In genomic region chr15:76311071-76311956, GRCh38 we compare ENCODE assay signal across 1 cellular context.
TF ChIP-seq lines count a peak whose summit lies in the region.

ETFA (minus strand) TSS chr15:76311469; CDS start chr15:76311388, 81 bp downstream.

TF ChIP-seq in K562, 482 proteins besides CTCF, POLR2A, EP300 and RAD21 (continued from another document and continues in another):
- TF ChIP-seq TOE1 (IDR thresholded peaks at IDR 0.05; ENCODE audit: borderline replicate concordance) (peak; percentile 69; the same call in 1 of the 2 replicates), TOE1 (CRISPR knock-in tag; IDR thresholded peaks at IDR 0.05; ENCODE audit: borderline replicate concordance, low read depth) (no peak), PCBP1 (IDR thresholded peaks at IDR 0.05; ENCODE audit: low read depth, low read length, poor library complexity, severe bottlenecking) (no peak), ESRRA (IDR thresholded peaks at IDR 0.05; ENCODE audit: borderline replicate concordance, low read depth) (peak; percentile 60; the same call in 1 of the 2 replicates), TCF7 (IDR thresholded peaks at IDR 0.05; ENCODE audit: borderline replicate concordance) (no peak), ZSCAN32 (CRISPR knock-in tag; IDR thresholded peaks at IDR 0.05) (no peak), HSF4 (CRISPR knock-in tag; IDR thresholded peaks at IDR 0.05; ENCODE audit: borderline replicate concordance) (no peak), TSC22D4 (tag; IDR thresholded peaks at IDR 0.05) (no peak), ZNF707 (CRISPR knock-in tag; conservative IDR thresholded peaks at IDR 0.05) (no peak), ATF6 (CRISPR knock-in tag; IDR thresholded peaks at IDR 0.05) (0 out of 2 replicates have a peak, but pooled peaks have one; percentile 21), ZNF212 (CRISPR knock-in tag; IDR thresholded peaks at IDR 0.05) (no peak), JUN (IDR thresholded peaks at IDR 0.05; ENCODE audit: borderline replicate concordance, low read depth, low read length) (no peak), JUN (CRISPR knock-in tag; IDR thresholded peaks at IDR 0.05; ENCODE audit: borderline replicate concordance) (no peak), FUS (optimal IDR thresholded peaks at IDR 0.05; ENCODE audit: low read depth, low read length) (no peak), FOXP4 (CRISPR knock-in tag; IDR thresholded peaks at IDR 0.05; ENCODE audit: borderline replicate concordance) (no peak; the same call in 1 of the 2 replicates), RB1 (IDR thresholded peaks at IDR 0.05; ENCODE audit: low read depth) (peak; percentile 76), HDAC8 (tag; IDR thresholded peaks at IDR 0.05) (no peak), SMAD3 (CRISPR knock-in tag; conservative IDR thresholded peaks at IDR 0.05) (no peak), MAZ (CRISPR knock-in tag; conservative IDR thresholded peaks at IDR 0.05 in 1 of 2, IDR thresholded peaks at IDR 0.05 in 1 of 2) (peak in 1 of 2 experiments; percentile 56; a peak in 2 of 4 replicates), SIN3A (IDR thresholded peaks at IDR 0.05; ENCODE audit: borderline replicate concordance in 2 of 2, control insufficient read depth in 1 of 2, low read depth in 2 of 2, low read length in 2 of 2) (peak in 1 of 2 experiments; percentile 67; a peak in 1 of 4 replicates), ZNF232 (CRISPR knock-in tag; IDR thresholded peaks at IDR 0.05) (peak; percentile 87), ZNF354B (CRISPR knock-in tag; IDR thresholded peaks at IDR 0.05) (no peak), MTA3 (IDR thresholded peaks at IDR 0.05; ENCODE audit: borderline replicate concordance) (peak; percentile 81), MAFK (IDR thresholded peaks at IDR 0.05; ENCODE audit: low read length) (no peak; the same call in 1 of the 2 replicates), NEUROD1 (IDR thresholded peaks at IDR 0.05; ENCODE audit: borderline replicate concordance, low read depth, low read length, partially characterized antibody) (no peak), ZNF589 (CRISPR knock-in tag; IDR thresholded peaks at IDR 0.05; ENCODE audit: low read depth) (0 out of 2 replicates have a peak, but pooled peaks have one; percentile 34), FOXA3 (CRISPR knock-in tag; conservative IDR thresholded peaks at IDR 0.05 in 1 of 2, IDR thresholded peaks at IDR 0.05 in 1 of 2) (no peak), SRSF9 (IDR thresholded peaks at IDR 0.05; ENCODE audit: borderline replicate concordance, low read depth, low read length) (no peak), KDM4B (IDR thresholded peaks at IDR 0.05; ENCODE audit: borderline replicate concordance in 2 of 2, low read depth in 1 of 2) (no peak), FOSL1 (tag; conservative IDR thresholded peaks at IDR 0.05) (no peak), POLR3G (IDR thresholded peaks at IDR 0.05; ENCODE audit: extremely low read depth, insufficient read length, insufficient replicate concordance) (no peak), HNRNPLL (IDR thresholded peaks at IDR 0.05; ENCODE audit: low read depth, low read length, poor library complexity, severe bottlenecking) (peak; percentile 83), ZNF280B (CRISPR knock-in tag; IDR thresholded peaks at IDR 0.05) (no peak), MEF2D (tag; conservative IDR thresholded peaks at IDR 0.05; ENCODE audit: low read depth) (no peak), ZBTB49 (CRISPR knock-in tag; IDR thresholded peaks at IDR 0.05; ENCODE audit: borderline replicate concordance) (no peak), THRB (CRISPR knock-in tag; conservative IDR thresholded peaks at IDR 0.05) (no peak), ZNF263 (CRISPR knock-in tag; IDR thresholded peaks at IDR 0.05; ENCODE audit: borderline replicate concordance) (no peak), ETV5 (CRISPR knock-in tag; IDR thresholded peaks at IDR 0.05; ENCODE audit: low read depth) (peak; percentile 75), ZNF696 (CRISPR knock-in tag; conservative IDR thresholded peaks at IDR 0.05) (no peak), SMARCC2 (IDR thresholded peaks at IDR 0.05; ENCODE audit: low read depth) (no peak), POLR2AphosphoS5 (IDR thresholded peaks at IDR 0.05; ENCODE audit: control insufficient read depth, insufficient read depth, low read depth, low read length) (peak; percentile 94), MIER1 (IDR thresholded peaks at IDR 0.05; ENCODE audit: low read depth) (no peak), HDAC2 (IDR thresholded peaks at IDR 0.05) (no peak; the same call in 1 of the 2 replicates), ZEB2 (IDR thresholded peaks at IDR 0.05) (no peak), KAT2B (IDR thresholded peaks at IDR 0.05; ENCODE audit: low read depth, low read length) (no peak), ZNF280A (IDR thresholded peaks at IDR 0.05; ENCODE audit: low read depth, partially characterized antibody) (no peak), TAL1 (IDR thresholded peaks at IDR 0.05) (no peak), XRCC4 (IDR thresholded peaks at IDR 0.05; ENCODE audit: extremely low read depth, insufficient read depth, insufficient read length) (no peak), RBM14 (IDR thresholded peaks at IDR 0.05; ENCODE audit: borderline replicate concordance, insufficient read depth, low read depth, low read length) (no peak), EGR1 (conservative IDR thresholded peaks at IDR 0.05) (no peak), E2F3 (CRISPR knock-in tag; IDR thresholded peaks at IDR 0.05) (no peak), ZBTB8A (IDR thresholded peaks at IDR 0.05; ENCODE audit: partially characterized antibody) (no peak), SNRNP70 (optimal IDR thresholded peaks at IDR 0.05; ENCODE audit: low read depth, low read length) (no peak), ZNF436 (CRISPR knock-in tag; IDR thresholded peaks at IDR 0.05) (no peak), ZNF23 (CRISPR knock-in tag; IDR thresholded peaks at IDR 0.05) (no peak), MCM3 (IDR thresholded peaks at IDR 0.05) (no peak), SIN3B (IDR thresholded peaks at IDR 0.05; ENCODE audit: low read depth) (no peak; the same call in 1 of the 2 replicates), SRSF1 (IDR thresholded peaks at IDR 0.05; ENCODE audit: low read depth, low read length) (no peak), COPS2 (conservative IDR thresholded peaks at IDR 0.05) (no peak), BRCA1 (IDR thresholded peaks at IDR 0.05) (no peak), BRCA1 (CRISPR knock-in tag; IDR thresholded peaks at IDR 0.05) (no peak), ZNF561 (CRISPR knock-in tag; conservative IDR thresholded peaks at IDR 0.05) (no peak), PCBP2 (IDR thresholded peaks at IDR 0.05; ENCODE audit: low read depth, low read length, poor library complexity, severe bottlenecking) (no peak), FOXA1 (IDR thresholded peaks at IDR 0.05; ENCODE audit: borderline replicate concordance) (no peak)
